ENCODE assay signal across 8 cellular contexts in genomic region chr1:23868848-23869450, GRCh38.
DNase-seq lines count a peak whose midpoint lies in the region; ATAC-seq and TF ChIP-seq lines count a peak whose summit lies in the region.

No MANE protein-coding gene starts in this region.

- no peaks in the 10 kb centered on the region for H3K27me3 ChIP-seq in brain microvascular endothelial cell (replicated peaks)
- no peaks in the 10 kb centered on the region for H3K27me3 ChIP-seq in mucosa of stomach (ENCODE audit: control insufficient read depth, insufficient read depth, low read length)

- no peaks in the 10 kb centered on the region for H3K9me3 ChIP-seq in mucosa of stomach (ENCODE audit: control insufficient read depth, low read length)

- no peaks in the 10 kb centered on the region for H3K36me3 ChIP-seq in brain microvascular endothelial cell (replicated peaks)
- no peaks in the 10 kb centered on the region for H3K36me3 ChIP-seq in mucosa of stomach (ENCODE audit: control insufficient read depth, insufficient read depth, low read length)

- TF ChIP-seq CTCF in brain microvascular endothelial cell (IDR thresholded peaks at IDR 0.05; ENCODE audit: low read depth, low read length, missing control alignments), result no peak

- DNase-seq in COLO829 (ENCODE audit: low spot score) (peak; percentile 12), HuH-7.5 (ENCODE audit: low spot score) (peak; percentile 51), brain microvascular endothelial cell (no peak), inferior parietal cortex (ENCODE audit: extremely low spot score) (no peak), NCI-H1092 treated with DMSO at 0.1 percent for 48 hours (lab: John Stamatoyannopoulos, UW) (no peak), NK-92 (lab: John Stamatoyannopoulos, UW; ENCODE audit: unreplicated experiment) (no peak)

- in situ Hi-C loops in brain microvascular endothelial cell (cut with HindIII; ENCODE audit: low pct_ligation_motif_present, low sequenced_read_pairs), result no loop called here

- H3K27ac ChIP-seq in brain microvascular endothelial cell, result no peak overlapping the region

- H3K9ac ChIP-seq in mucosa of stomach (ENCODE audit: low read length), result peak overlapping the region; percentile 68

- peaks cover 20% of the 10 kb centered on the region for H3K4me1 ChIP-seq in mucosa of stomach (ENCODE audit: control insufficient read depth, insufficient read depth, low read length)

- no peak for ATAC-seq in HG03342 (IDR thresholded peaks at IDR 0.05; ENCODE audit: unreplicated experiment)

- H3K4me3 ChIP-seq in brain microvascular endothelial cell (ENCODE audit: low read depth, low read length), result peak overlapping the region; percentile 69
- peak overlapping the region; percentile 45 for H3K4me3 ChIP-seq in mucosa of stomach (ENCODE audit: low read length)

Comparison
In these comparisons a context has a peak if more than half of its experiments do, and no peak if none do; other contexts are left out.
1. DNase-seq: peak in COLO829 (single experiment) and HuH-7.5 (single experiment); none in brain microvascular endothelial cell (single experiment), inferior parietal cortex (single experiment), NCI-H1092 treated with DMSO at 0.1 percent for 48 hours (single experiment) and NK-92 (single experiment).